ENCODE assay signal across 18 cellular contexts in genomic region chr18:8681196-8681595, GRCh38. TPM values are rescaled to one million over a fixed set of nuclear protein-coding genes. Genes with fewer than 3 reads are reported as not detected.
DNase-seq lines count a peak whose midpoint lies in the region; ATAC-seq and TF ChIP-seq lines count a peak whose summit lies in the region.
"Had no signal": no experiment of that assay in that cellular context is flagged by ENCODE, and none has a peak within 500 bp of the region (broad histone marks: within the 10 kb centered on the region; RNA-seq: fewer than 3 reads in every experiment).

No MANE protein-coding gene starts in this region.

- no peak overlapping the region for H3K27ac Mint-ChIP-seq in H9
- H3K27ac Mint-ChIP-seq: T-helper 17 cell had no signal

- TF ChIP-seq CTCF in H9 (conservative IDR thresholded peaks at IDR 0.05) (no peak), OCI-LY3 (IDR thresholded peaks at IDR 0.05; ENCODE audit: low read depth, low read length) (no peak), osteoblast (IDR thresholded peaks at IDR 0.05; ENCODE audit: extremely low read depth, low read depth, low read length) (no peak)

- no peaks in the 10 kb centered on the region for H3K36me3 Mint-ChIP-seq in H9 (ENCODE audit: insufficient read depth in 1 of 3, low read depth in 3 of 3)
- H3K36me3 Mint-ChIP-seq: CD8-positive, alpha-beta memory T cell had no signal

- H2BK20ac ChIP-seq in H9 (ENCODE audit: low read depth, low read length, poor library complexity, severe bottlenecking): peak overlapping the region; percentile 14

- no peak overlapping the region for H3T11ph ChIP-seq in H9 (ENCODE audit: low read length)

- H4K5ac ChIP-seq in H9 (ENCODE audit: insufficient read length, low read depth, low read length): no peak overlapping the region

- no peak overlapping the region for H3K23ac ChIP-seq in H9 (ENCODE audit: insufficient read length, low read depth, low read length)

- H3K36me3 ChIP-seq in OCI-LY3 (replicated peaks; ENCODE audit: low read depth, low read length) (no peaks in the 10 kb centered on the region), osteoblast (ENCODE audit: insufficient read depth, low read length) (no peaks in the 10 kb centered on the region)
- H3K36me3 ChIP-seq: BLaER1, Peyer's patch had no signal

- H3K14ac ChIP-seq in H9 (ENCODE audit: insufficient read depth, low read length): no peak overlapping the region

- H3K4me1 ChIP-seq in H9 (ENCODE audit: insufficient read depth, low read length) (0 out of 2 replicates have a peak, but pooled peaks cover 3% of the 10 kb centered on the region), OCI-LY3 (ENCODE audit: low read length) (no peaks in the 10 kb centered on the region), osteoblast (ENCODE audit: insufficient read depth, low read length) (no peaks in the 10 kb centered on the region)
- H3K4me1 ChIP-seq: BLaER1, Peyer's patch had no signal

- H3K4me3 ChIP-seq in OCI-LY3 (ENCODE audit: low read length) (no peak overlapping the region), osteoblast (ENCODE audit: insufficient read depth, low read length) (no peak overlapping the region)
- H3K4me3 ChIP-seq: BLaER1, Peyer's patch had no signal

- H2AK5ac ChIP-seq in H9 (ENCODE audit: insufficient read length, low read length): no peak overlapping the region

- no peaks in the 10 kb centered on the region for H3K79me1 ChIP-seq in H9 (ENCODE audit: insufficient read depth, low read depth, low read length, poor library complexity, severe bottlenecking)

- H3K27me3 ChIP-seq in H9 (ENCODE audit: insufficient read depth, low read length) (no peaks in the 10 kb centered on the region), OCI-LY3 (ENCODE audit: low read depth, low read length) (no peaks in the 10 kb centered on the region), osteoblast (ENCODE audit: insufficient read depth, low read length) (no peaks in the 10 kb centered on the region)
- H3K27me3 ChIP-seq: BLaER1, Peyer's patch had no signal

- H3K4ac ChIP-seq in H9 (ENCODE audit: low read depth, low read length): no peak overlapping the region

- no peaks in the 10 kb centered on the region for H3K79me2 ChIP-seq in H9 (ENCODE audit: insufficient read depth, low read length)
- no peaks in the 10 kb centered on the region for H3K79me2 ChIP-seq in OCI-LY3 (ENCODE audit: low read length)
- H3K79me2 ChIP-seq in osteoblast (ENCODE audit: insufficient read depth, low read length): no peaks in the 10 kb centered on the region

- H2BK120ac ChIP-seq in H9 (ENCODE audit: low read depth, low read length, poor library complexity, severe bottlenecking): no peak overlapping the region

- no peak overlapping the region for H3K56ac ChIP-seq in H9 (ENCODE audit: insufficient read length, low read depth, low read length)

- no peaks in the 10 kb centered on the region for H3K23me2 ChIP-seq in H9 (ENCODE audit: insufficient read length, low read depth, low read length, poor library complexity, severe bottlenecking)

- H3K18ac ChIP-seq in H9 (ENCODE audit: insufficient read length, low read depth, low read length): no peak overlapping the region

- WGBS in H9 (ENCODE audit: extremely low coverage, insufficient read length, low lambda C conversion rate): no CpG with 5 or more reads among the region's 4 CpGs

- no peak overlapping the region for H2BK5ac ChIP-seq in H9 (ENCODE audit: insufficient read length, low read length)

- no peak overlapping the region for H2BK12ac ChIP-seq in H9 (ENCODE audit: insufficient read length, low read depth, low read length)

- no peak overlapping the region for H3K4me2 ChIP-seq in H9 (ENCODE audit: insufficient read depth, insufficient read length, low read length)
- no peak overlapping the region for H3K4me2 ChIP-seq in OCI-LY3 (ENCODE audit: low read length)
- H3K4me2 ChIP-seq in osteoblast (ENCODE audit: insufficient read depth, low read length): no peak overlapping the region
- H3K4me2 ChIP-seq: BLaER1 had no signal

- DNase-seq in H9 (no peak), osteoblast (ENCODE audit: insufficient read length, low spot score, missing footprints) (no peak), NCI-H187 (lab: John Stamatoyannopoulos, UW) (no peak)
- DNase-seq: CD8-positive, alpha-beta memory T cell; GF-D8; HCEC 1CT; NCI-H1436 treated with DMSO at 0.1 percent for 48 hours; NCI-H2227 treated with DMSO at 0.1 percent for 48 hours; NCI-H526; Peyer's patch; SHP77; T-helper 17 cell had no signal

- H3K27me3 Mint-ChIP-seq in H9 (ENCODE audit: low read depth): no peaks in the 10 kb centered on the region; the same call in 1 of the 2 replicates

- H3K27ac ChIP-seq in H9 (ENCODE audit: insufficient read length, low read depth, low read length): no peak overlapping the region
- H3K27ac ChIP-seq in OCI-LY3 (ENCODE audit: low read length): no peak overlapping the region
- no peak overlapping the region for H3K27ac ChIP-seq in osteoblast (ENCODE audit: low read depth, low read length)
- H3K27ac ChIP-seq: BLaER1, Peyer's patch had no signal

- no peak overlapping the region for H3K9ac ChIP-seq in H9 (ENCODE audit: extremely low read depth, insufficient read length, low read length)
- no peak overlapping the region for H3K9ac ChIP-seq in OCI-LY3 (ENCODE audit: low read length)
- H3K9ac ChIP-seq: BLaER1 had no signal

- H2BK15ac ChIP-seq in H9 (ENCODE audit: low read depth, low read length): no peak overlapping the region

- H4K20me1 ChIP-seq in H9 (ENCODE audit: control insufficient read depth, insufficient read depth, insufficient read length) (no peaks in the 10 kb centered on the region), OCI-LY3 (ENCODE audit: insufficient read depth, low read length) (no peaks in the 10 kb centered on the region), osteoblast (ENCODE audit: insufficient read depth, low read length) (no peaks in the 10 kb centered on the region)
- H4K20me1 ChIP-seq: BLaER1 had no signal

- H3K9me3 Mint-ChIP-seq in H9: no peaks in the 10 kb centered on the region
- H3K9me3 Mint-ChIP-seq: CD8-positive, alpha-beta memory T cell had no signal

- no peak overlapping the region for H2AFZ ChIP-seq in H9 (ENCODE audit: low read length)
- peak overlapping the region; percentile 54; the same call in 1 of the 2 replicates for H2AFZ ChIP-seq in OCI-LY3 (ENCODE audit: low read depth, low read length)
- peak overlapping the region; percentile 10 for H2AFZ ChIP-seq in osteoblast (ENCODE audit: low read length)

- H3K9me3 ChIP-seq in H9 (ENCODE audit: control insufficient read depth, low read depth, low read length) (no peaks in the 10 kb centered on the region), OCI-LY3 (ENCODE audit: insufficient read depth, low read length) (no peaks in the 10 kb centered on the region), osteoblast (ENCODE audit: low read depth, low read length) (no peaks in the 10 kb centered on the region)
- H3K9me3 ChIP-seq: BLaER1, Peyer's patch had no signal

- H3K4me1 Mint-ChIP-seq in H9: peaks cover 14% of the 10 kb centered on the region in 2 experiments
- H3K4me1 Mint-ChIP-seq: T-helper 17 cell had no signal

- H3K4me3 Mint-ChIP-seq in H9: no peak overlapping the region
- H3K4me3 Mint-ChIP-seq: CD8-positive, alpha-beta memory T cell; T-helper 17 cell had no signal

- no peak overlapping the region for H4K8ac ChIP-seq in H9 (replicated peaks; ENCODE audit: insufficient read length, low read depth, low read length)

- peak; percentile 58 for ATAC-seq in GM18498 (IDR thresholded peaks at IDR 0.05; ENCODE audit: unreplicated experiment)
- ATAC-seq in HG02870 (IDR thresholded peaks at IDR 0.05; ENCODE audit: unreplicated experiment): no peak
- no peak for ATAC-seq in GM18520 (IDR thresholded peaks at IDR 0.05; ENCODE audit: unreplicated experiment)
- ATAC-seq: SK-N-SH treated with all-trans-retinoic acid at 6 μM for 48 hours, T-helper 17 cell had no signal

- no peak overlapping the region for H4K91ac ChIP-seq in H9 (ENCODE audit: insufficient read length, low read depth, low read length)

RNA-seq across cellular contexts. Expression of gene MTCL1, which starts 24.2 kb away (rescaled TPM):
- 45.1 and 50.7 TPM in 2 replicates for total RNA-seq in H9 (2021)
- 38.0 and 44.5 TPM in 2 replicates for total RNA-seq in osteoblast
